Comparison of ENCODE assay signal across 8 cellular contexts in genomic region chr14:23182372-23183014, GRCh38. TPM values are rescaled to one million over a fixed set of nuclear protein-coding genes. Genes with fewer than 3 reads are reported as not detected.
A peak's percentile ranks its signal among the peaks of the same experiment; 100 is the strongest.
DNase-seq lines count a peak whose midpoint lies in the region; ATAC-seq and TF ChIP-seq lines count a peak whose summit lies in the region.

No MANE protein-coding gene starts in this region.

- no peak for DNase-seq in BJ (ENCODE audit: low read depth)
- DNase-seq in NCI-H2227 treated with DMSO at 0.1 percent for 48 hours (lab: John Stamatoyannopoulos, UW): peak; percentile 40
- peak; percentile 36 for DNase-seq in activated naive CD8-positive, alpha-beta T cell treated with anti-CD3 and anti-CD28 coated beads for 36 hours
- peak; percentile 63 for DNase-seq in hepatocyte (ENCODE audit: low spot score)
- peak; percentile 68 for DNase-seq in retina
- DNase-seq in hepatic stellate cell (ENCODE audit: low spot score): no peak

- TF ChIP-seq CTCF in BJ (IDR thresholded peaks at IDR 0.05; ENCODE audit: insufficient read depth, low read depth, low read length) (no peak), hepatocyte (IDR thresholded peaks at IDR 0.05; ENCODE audit: poor library complexity) (no peak)

- peak overlapping the region; percentile 41 for H3K4me3 ChIP-seq in BJ (ENCODE audit: low read depth, low read length)
- peak overlapping the region; percentile 66 for H3K4me3 ChIP-seq in hepatocyte

- POLR2A ChIA-PET in BJ (lab: Charles Lee): no interaction called here

- peaks cover 7% of the 10 kb centered on the region for H3K4me1 Mint-ChIP-seq in activated naive CD8-positive, alpha-beta T cell treated with anti-CD3 and anti-CD28 coated beads for 36 hours

- no peaks in the 10 kb centered on the region for H3K9me2 ChIP-seq in hepatocyte (replicated peaks; ENCODE audit: insufficient read depth)

- H3K27ac ChIP-seq in hepatocyte: peak overlapping the region; percentile 54

- H3K9me3 Mint-ChIP-seq in activated naive CD8-positive, alpha-beta T cell treated with anti-CD3 and anti-CD28 coated beads for 36 hours: no peaks in the 10 kb centered on the region

- no peak overlapping the region for H3K4me3 Mint-ChIP-seq in activated naive CD8-positive, alpha-beta T cell treated with anti-CD3 and anti-CD28 coated beads for 36 hours

- H3K36me3 ChIP-seq in BJ (ENCODE audit: control insufficient read depth, insufficient read depth, low read length) (no peaks in the 10 kb centered on the region), hepatocyte (replicated peaks; ENCODE audit: insufficient read depth, low read depth) (no peaks in the 10 kb centered on the region)

- peak overlapping the region; percentile 80 for H2AFZ ChIP-seq in hepatocyte

- H3K4me1 ChIP-seq in hepatocyte (ENCODE audit: insufficient read depth): peaks cover 12% of the 10 kb centered on the region

- CTCF ChIA-PET in BJ (lab: Yijun Ruan, JAX): interaction anchor here (0.8 to 26.2 kb wide), 5 partner anchors 31 to 322 kb away, joined by 3 to 815 read pairs (median 4); partner anchors contain the start of gene CEBPE

- no peaks in the 10 kb centered on the region for H3K27me3 ChIP-seq in BJ (ENCODE audit: control insufficient read depth, insufficient read depth, low read length)
- no peaks in the 10 kb centered on the region for H3K27me3 ChIP-seq in hepatocyte

- WGBS in hepatocyte (ENCODE audit: low lambda C conversion rate, missing lambda C conversion rate): 2% methylated on average over 19 of the region's 19 CpGs

- H3K9me3 ChIP-seq in hepatocyte (ENCODE audit: low read depth): no peaks in the 10 kb centered on the region

- H3K36me3 Mint-ChIP-seq in activated naive CD8-positive, alpha-beta T cell treated with anti-CD3 and anti-CD28 coated beads for 36 hours: no peaks in the 10 kb centered on the region

- peaks cover 27% of the 10 kb centered on the region for H3K79me2 ChIP-seq in hepatocyte

- H3K27ac Mint-ChIP-seq in activated naive CD8-positive, alpha-beta T cell treated with anti-CD3 and anti-CD28 coated beads for 36 hours: no peak overlapping the region

- H4K20me1 ChIP-seq in hepatocyte (ENCODE audit: insufficient read depth, poor library complexity, severe bottlenecking): no peaks in the 10 kb centered on the region

- ATAC-seq in GM18868 (IDR thresholded peaks at IDR 0.05; ENCODE audit: unreplicated experiment) (no peak), HG02588 (IDR thresholded peaks at IDR 0.05; ENCODE audit: unreplicated experiment) (no peak)

- H3K27me3 Mint-ChIP-seq in activated naive CD8-positive, alpha-beta T cell treated with anti-CD3 and anti-CD28 coated beads for 36 hours: peaks cover 9% of the 10 kb centered on the region

- H3K4me2 ChIP-seq in hepatocyte: peak overlapping the region; percentile 85

RNA-seq across cellular contexts. Expression of gene SLC7A8, which starts 1.0 kb away (rescaled TPM):
- 2.8 and 4.6 TPM in 2 replicates for polyA plus RNA-seq in BJ (2011; rRNA removed)
- polyA minus RNA-seq in BJ (2011; rRNA and poly(A)+ RNA removed): 2.7 and 2.9 TPM in 2 replicates
- 1 to 10 TPM; 2.5 to 2.8 TPM for total RNA-seq in activated naive CD8-positive, alpha-beta T cell treated with anti-CD3 and anti-CD28 coated beads for 36 hours
- total RNA-seq in hepatocyte: 39.5 and 54.6 TPM in 2 replicates
- 85.0 and 123 TPM in 2 replicates for polyA plus RNA-seq in hepatocyte

RNA-seq across cellular contexts. Expression of gene RNF212B, which starts 55.2 kb away (rescaled TPM):
- not detected in 2 replicates for polyA plus RNA-seq in BJ (2011; rRNA removed)
- polyA minus RNA-seq in BJ (2011; rRNA and poly(A)+ RNA removed): not detected in 2 replicates
- total RNA-seq in activated naive CD8-positive, alpha-beta T cell treated with anti-CD3 and anti-CD28 coated beads for 36 hours: not detected
- total RNA-seq in hepatocyte: 0.17 and 1.2 TPM in 2 replicates
- polyA plus RNA-seq in hepatocyte: 1.2 TPM in 1 of 2 replicates, not detected in the other

Comparison
In these comparisons a context has a peak if more than half of its experiments do, and no peak if none do; other contexts are left out.
1. DNase-seq: peak in NCI-H2227 treated with DMSO at 0.1 percent for 48 hours (single experiment), activated naive CD8-positive, alpha-beta T cell treated with anti-CD3 and anti-CD28 coated beads for 36 hours (single experiment), hepatocyte (single experiment) and retina (single experiment); none in BJ (single experiment) and hepatic stellate cell (single experiment).
2. RNA of gene SLC7A8, which starts 1.0 kb away (total RNA-seq): 39.5 to 54.6 TPM in hepatocyte; 2.5 to 2.8 TPM in activated naive CD8-positive, alpha-beta T cell treated with anti-CD3 and anti-CD28 coated beads for 36 hours; every median in the first group is over 10 times any median in the second.